ENCODE assay signal across 19 cellular contexts in genomic region chr2:126864861-126865260, GRCh38. TPM values are rescaled to one million over a fixed set of nuclear protein-coding genes. Genes with fewer than 3 reads are reported as not detected.
DNase-seq lines count a peak whose midpoint lies in the region; ATAC-seq, FAIRE-seq and TF ChIP-seq lines count a peak whose summit lies in the region.
"Had no signal": no experiment of that assay in that cellular context is flagged by ENCODE, and none has a peak within 500 bp of the region (broad histone marks: within the 10 kb centered on the region; RNA-seq: fewer than 3 reads in every experiment).

No MANE protein-coding gene starts in this region.

- H3K36me3 ChIP-seq in SJCRH30, result no peaks in the 10 kb centered on the region

- ATAC-seq in GM18519 (IDR thresholded peaks at IDR 0.05; ENCODE audit: low FRiP score, unreplicated experiment), result no peak
- no peak for ATAC-seq in activated CD8-positive, alpha-beta memory T cell treated with anti-CD3 and anti-CD28 coated beads, Interleukin-2, amount 10 ng/mL, durations not matched to agents 7 days and 5 days
- ATAC-seq in left ventricle myocardium superior, result no peak
- ATAC-seq: CD8-positive, alpha-beta T cell; T-cell had no signal

- no peaks in the 10 kb centered on the region for H3K27me3 ChIP-seq in SJCRH30

- CTCF ChIA-PET in activated CD8-positive, alpha-beta memory T cell treated with anti-CD3 and anti-CD28 coated beads, Interleukin-2, amount 10 ng/mL, durations not matched to agents 7 days and 5 days (lab: Charles Lee), result no interaction called here

- no peak for FAIRE-seq in HTR-8/SVneo (lab: Jason Lieb, UNC)
- FAIRE-seq: small intestine had no signal

- H3K4me3 ChIP-seq in GM12875 (ENCODE audit: low read depth, low read length), result no peak overlapping the region
- H3K4me3 ChIP-seq in SJCRH30, result no peak overlapping the region
- no peak overlapping the region for H3K4me3 ChIP-seq in fibroblast of villous mesenchyme (ENCODE audit: low read depth, low read length)

- H3K27ac ChIP-seq in C4-2B (no peak overlapping the region), SJCRH30 (no peak overlapping the region)

- no peaks in the 10 kb centered on the region for H3K4me1 ChIP-seq in SJCRH30

- H3K4me3 Mint-ChIP-seq in activated CD8-positive, alpha-beta memory T cell treated with anti-CD3 and anti-CD28 coated beads, Interleukin-2, amount 10 ng/mL, durations not matched to agents 7 days and 5 days, result no peak overlapping the region
- H3K4me3 Mint-ChIP-seq: activated CD4-positive, alpha-beta T cell treated with anti-CD3 and anti-CD28 coated beads, Interleukin-2, amount 10 ng/mL, durations not matched to agents 7 days and 5 days; CD8-positive, alpha-beta T cell; dendritic cell treated with granulocyte-macrophage colony-stimulating factor and Interleukin-4, amounts not matched to agents 40 ng/mL and 50 ng/mL, for 4 days; memory B cell; stimulated activated naive CD8-positive, alpha-beta T cell treated with anti-CD3 and anti-CD28 coated beads, Interleukin-15, Interleukin-2, amounts not matched to agents 100 ng/mL and 50 ng/mL, for 24 hours; T-cell had no signal

- no peak overlapping the region for H3K27ac Mint-ChIP-seq in activated CD8-positive, alpha-beta memory T cell treated with anti-CD3 and anti-CD28 coated beads, Interleukin-2, amount 10 ng/mL, durations not matched to agents 7 days and 5 days
- H3K27ac Mint-ChIP-seq: activated CD4-positive, alpha-beta T cell treated with anti-CD3 and anti-CD28 coated beads, Interleukin-2, amount 10 ng/mL, durations not matched to agents 7 days and 5 days; CD8-positive, alpha-beta T cell; dendritic cell treated with granulocyte-macrophage colony-stimulating factor and Interleukin-4, amounts not matched to agents 40 ng/mL and 50 ng/mL, for 4 days; memory B cell; stimulated activated naive CD8-positive, alpha-beta T cell treated with anti-CD3 and anti-CD28 coated beads, Interleukin-15, Interleukin-2, amounts not matched to agents 100 ng/mL and 50 ng/mL, for 24 hours; T-cell had no signal

- no peaks in the 10 kb centered on the region for H3K36me3 Mint-ChIP-seq in activated CD8-positive, alpha-beta memory T cell treated with anti-CD3 and anti-CD28 coated beads, Interleukin-2, amount 10 ng/mL, durations not matched to agents 7 days and 5 days
- H3K36me3 Mint-ChIP-seq: CD8-positive, alpha-beta T cell; memory B cell; T-cell had no signal

- TF ChIP-seq CTCF in C4-2B (conservative IDR thresholded peaks at IDR 0.05), result peak; percentile 42
- TF ChIP-seq CTCF in GM12875 (IDR thresholded peaks at IDR 0.05; ENCODE audit: borderline replicate concordance, insufficient read depth, low read depth, low read length), result peak; percentile 52; the same call in 1 of the 2 replicates
- peak; percentile 14 for TF ChIP-seq CTCF in fibroblast of villous mesenchyme (IDR thresholded peaks at IDR 0.05; ENCODE audit: insufficient read depth, low read depth, low read length)

- no peaks in the 10 kb centered on the region for H3K9me3 Mint-ChIP-seq in activated CD8-positive, alpha-beta memory T cell treated with anti-CD3 and anti-CD28 coated beads, Interleukin-2, amount 10 ng/mL, durations not matched to agents 7 days and 5 days (ENCODE audit: low read depth)
- H3K9me3 Mint-ChIP-seq: CD8-positive, alpha-beta T cell; stimulated activated naive CD8-positive, alpha-beta T cell treated with anti-CD3 and anti-CD28 coated beads, Interleukin-15, Interleukin-2, amounts not matched to agents 100 ng/mL and 50 ng/mL, for 24 hours had no signal

- H3K27me3 Mint-ChIP-seq in activated CD8-positive, alpha-beta memory T cell treated with anti-CD3 and anti-CD28 coated beads, Interleukin-2, amount 10 ng/mL, durations not matched to agents 7 days and 5 days, result peaks cover 8% of the 10 kb centered on the region
- H3K27me3 Mint-ChIP-seq: memory B cell had no signal

- no peaks in the 10 kb centered on the region for H3K4me1 Mint-ChIP-seq in activated CD8-positive, alpha-beta memory T cell treated with anti-CD3 and anti-CD28 coated beads, Interleukin-2, amount 10 ng/mL, durations not matched to agents 7 days and 5 days
- H3K4me1 Mint-ChIP-seq: activated CD4-positive, alpha-beta T cell treated with anti-CD3 and anti-CD28 coated beads, Interleukin-2, amount 10 ng/mL, durations not matched to agents 7 days and 5 days; memory B cell; T-cell had no signal

- intact Hi-C loops in left ventricle myocardium superior (cut with micrococcal nuclease), result no loop called here

- no peaks in the 10 kb centered on the region for H3K9me3 ChIP-seq in SJCRH30 (replicated peaks)

- DNase-seq in SJCRH30, result peak; percentile 14 to 39
- no peak for DNase-seq in fibroblast of villous mesenchyme (ENCODE audit: low read depth)
- no peak for DNase-seq in activated CD8-positive, alpha-beta memory T cell treated with anti-CD3 and anti-CD28 coated beads, Interleukin-2, amount 10 ng/mL, durations not matched to agents 7 days and 5 days
- no peak for DNase-seq in left ventricle myocardium superior
- DNase-seq in HTR-8/SVneo (ENCODE audit: insufficient read length, low spot score), result no peak
- DNase-seq: activated CD4-positive, alpha-beta T cell treated with anti-CD3 and anti-CD28 coated beads, Interleukin-2, amount 10 ng/mL, durations not matched to agents 7 days and 5 days; NCI-H1417; NCI-H510A treated with DMSO at 0.1 percent for 48 hours; occipital lobe; RPMI8226; small intestine; T-cell had no signal

RNA-seq across cellular contexts. Expression of gene TEX51, which starts 33.8 kb away (rescaled TPM):
- not detected in 2 replicates for total RNA-seq in SJCRH30 (2014; rRNA removed; shearing (Covaris generic))
- not detected in 2 replicates for total RNA-seq in fibroblast of villous mesenchyme
- total RNA-seq in activated CD8-positive, alpha-beta memory T cell treated with anti-CD3 and anti-CD28 coated beads, Interleukin-2, amount 10 ng/mL, durations not matched to agents 7 days and 5 days, result not detected
- not detected for total RNA-seq in left ventricle myocardium superior
- total RNA-seq: activated CD4-positive, alpha-beta T cell treated with anti-CD3 and anti-CD28 coated beads, Interleukin-2, amount 10 ng/mL, durations not matched to agents 7 days and 5 days; CD8-positive, alpha-beta T cell; occipital lobe; T-cell had no signal

Comparison
In these comparisons a context has a peak if more than half of its experiments do, and no peak if none do; other contexts are left out.
1. DNase-seq: peak in SJCRH30 (2 of 2); none in fibroblast of villous mesenchyme (single experiment), activated CD8-positive, alpha-beta memory T cell treated with anti-CD3 and anti-CD28 coated beads, Interleukin-2, amount 10 ng/mL, durations not matched to agents 7 days and 5 days (single experiment), left ventricle myocardium superior (single experiment) and HTR-8/SVneo (single experiment).
2. Peak in every context shown above with its lines, with median percentiles within 50 percentile points of each other: CTCF ChIP-seq.